In the genomic region with DNA sequence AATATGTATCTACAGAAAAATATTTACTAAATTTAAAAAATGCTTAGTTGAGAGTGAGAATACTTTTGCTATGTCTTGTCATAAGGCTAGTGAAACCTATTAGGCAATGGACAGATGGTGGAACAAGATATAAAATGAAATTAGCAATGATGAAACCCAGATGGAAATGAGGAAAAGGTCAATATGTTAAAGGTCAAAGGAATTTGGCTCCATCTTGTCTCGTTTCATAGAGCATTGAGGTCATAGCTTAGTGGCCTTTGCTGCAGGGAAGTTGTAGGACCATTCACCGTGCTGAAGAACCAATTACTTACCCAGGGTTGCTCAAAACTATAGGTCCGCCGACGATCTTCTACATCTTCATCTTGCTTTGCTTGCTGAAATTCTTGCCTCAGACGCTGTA, we compare ENCODE assay signal across 1 cellular context.
TF ChIP-seq lines count a peak whose summit lies in the region.

No MANE protein-coding gene starts in this region.

TF ChIP-seq in SK-N-SH treated with all-trans-retinoic acid at 6 μM for 48 hours, 23 proteins besides CTCF, POLR2A, EP300 and RAD21:
- TF ChIP-seq, protein P1, sequence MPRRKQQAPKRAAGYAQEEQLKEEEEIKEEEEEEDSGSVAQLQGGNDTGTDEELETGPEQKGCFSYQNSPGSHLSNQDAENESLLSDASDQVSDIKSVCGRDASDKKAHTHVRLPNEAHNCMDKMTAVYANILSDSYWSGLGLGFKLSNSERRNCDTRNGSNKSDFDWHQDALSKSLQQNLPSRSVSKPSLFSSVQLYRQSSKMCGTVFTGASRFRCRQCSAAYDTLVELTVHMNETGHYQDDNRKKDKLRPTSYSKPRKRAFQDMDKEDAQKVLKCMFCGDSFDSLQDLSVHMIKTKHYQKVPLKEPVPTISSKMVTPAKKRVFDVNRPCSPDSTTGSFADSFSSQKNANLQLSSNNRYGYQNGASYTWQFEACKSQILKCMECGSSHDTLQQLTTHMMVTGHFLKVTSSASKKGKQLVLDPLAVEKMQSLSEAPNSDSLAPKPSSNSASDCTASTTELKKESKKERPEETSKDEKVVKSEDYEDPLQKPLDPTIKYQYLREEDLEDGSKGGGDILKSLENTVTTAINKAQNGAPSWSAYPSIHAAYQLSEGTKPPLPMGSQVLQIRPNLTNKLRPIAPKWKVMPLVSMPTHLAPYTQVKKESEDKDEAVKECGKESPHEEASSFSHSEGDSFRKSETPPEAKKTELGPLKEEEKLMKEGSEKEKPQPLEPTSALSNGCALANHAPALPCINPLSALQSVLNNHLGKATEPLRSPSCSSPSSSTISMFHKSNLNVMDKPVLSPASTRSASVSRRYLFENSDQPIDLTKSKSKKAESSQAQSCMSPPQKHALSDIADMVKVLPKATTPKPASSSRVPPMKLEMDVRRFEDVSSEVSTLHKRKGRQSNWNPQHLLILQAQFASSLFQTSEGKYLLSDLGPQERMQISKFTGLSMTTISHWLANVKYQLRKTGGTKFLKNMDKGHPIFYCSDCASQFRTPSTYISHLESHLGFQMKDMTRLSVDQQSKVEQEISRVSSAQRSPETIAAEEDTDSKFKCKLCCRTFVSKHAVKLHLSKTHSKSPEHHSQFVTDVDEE (CRISPR knock-in tag; IDR thresholded peaks at IDR 0.05), result no peak
- TF ChIP-seq CSDC2 (CRISPR knock-in tag; IDR thresholded peaks at IDR 0.05) (no peak), ISL1 (CRISPR knock-in tag; IDR thresholded peaks at IDR 0.05) (no peak), ZFP30 (CRISPR knock-in tag; IDR thresholded peaks at IDR 0.05) (no peak), ARNTL (CRISPR knock-in tag; IDR thresholded peaks at IDR 0.05; ENCODE audit: borderline replicate concordance, low read depth) (no peak)
- TF ChIP-seq, protein P2, sequence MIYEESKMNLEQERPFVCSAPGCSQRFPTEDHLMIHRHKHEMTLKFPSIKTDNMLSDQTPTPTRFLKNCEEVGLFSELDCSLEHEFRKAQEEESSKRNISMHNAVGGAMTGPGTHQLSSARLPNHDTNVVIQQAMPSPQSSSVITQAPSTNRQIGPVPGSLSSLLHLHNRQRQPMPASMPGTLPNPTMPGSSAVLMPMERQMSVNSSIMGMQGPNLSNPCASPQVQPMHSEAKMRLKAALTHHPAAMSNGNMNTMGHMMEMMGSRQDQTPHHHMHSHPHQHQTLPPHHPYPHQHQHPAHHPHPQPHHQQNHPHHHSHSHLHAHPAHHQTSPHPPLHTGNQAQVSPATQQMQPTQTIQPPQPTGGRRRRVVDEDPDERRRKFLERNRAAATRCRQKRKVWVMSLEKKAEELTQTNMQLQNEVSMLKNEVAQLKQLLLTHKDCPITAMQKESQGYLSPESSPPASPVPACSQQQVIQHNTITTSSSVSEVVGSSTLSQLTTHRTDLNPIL (CRISPR knock-in tag; IDR thresholded peaks at IDR 0.05; ENCODE audit: low read depth), result no peak
